In genomic region chr5:78553578-78553977, GRCh38 we compare ENCODE assay signal across 32 cellular contexts.
"Had no signal": no experiment of that assay in that cellular context is flagged by ENCODE, and none has a peak within 500 bp of the region (broad histone marks: within the 10 kb centered on the region; RNA-seq: fewer than 3 reads in every experiment).

No MANE protein-coding gene starts in this region.

- H3K27ac ChIP-seq: VCaP had no signal

- H3K27ac Mint-ChIP-seq: activated B cell treated with CpG ODN at 0.5 μM for 24 hours; activated CD4-positive, alpha-beta memory T cell treated with anti-CD3 and anti-CD28 coated beads for 36 hours; activated naive CD8-positive, alpha-beta T cell treated with anti-CD3 and anti-CD28 coated beads for 36 hours had no signal

- H3K36me3 Mint-ChIP-seq: activated CD4-positive, alpha-beta memory T cell treated with anti-CD3 and anti-CD28 coated beads for 36 hours; activated naive CD8-positive, alpha-beta T cell treated with anti-CD3 and anti-CD28 coated beads for 36 hours had no signal

- H3K27me3 Mint-ChIP-seq: activated B cell treated with CpG ODN at 0.5 μM for 24 hours had no signal

- H3K4me3 Mint-ChIP-seq: activated B cell treated with CpG ODN at 0.5 μM for 24 hours; activated CD4-positive, alpha-beta memory T cell treated with anti-CD3 and anti-CD28 coated beads for 36 hours; activated naive CD8-positive, alpha-beta T cell treated with anti-CD3 and anti-CD28 coated beads for 36 hours had no signal

- DNase-seq: activated B cell treated with CpG ODN at 0.5 μM for 24 hours; activated CD4-positive, alpha-beta memory T cell treated with anti-CD3 and anti-CD28 coated beads for 36 hours; activated CD4-positive, alpha-beta T cell treated with anti-CD3 and anti-CD28 coated beads for 4 hours; activated CD4-positive, alpha-beta T cell treated with anti-CD3 and anti-CD28 coated beads, Interleukin-2, amount 50 U/mL, for 1 hour; activated CD4-positive, CD25-positive, alpha-beta regulatory T cell treated with anti-CD3 and anti-CD28 coated beads, Interleukin-2, amount 50 U/mL, for 72 hours; activated CD8-positive, alpha-beta memory T cell treated with anti-CD3 and anti-CD28 coated beads, Interleukin-2, amount 50 U/mL, for 4 hours; activated effector memory CD4-positive, alpha-beta T cell treated with Interleukin-2 at 50 U/mL for 16 hours; activated naive CD4-positive, alpha-beta T cell; activated naive CD4-positive, alpha-beta T cell treated with anti-CD3 and anti-CD28 coated beads, Interleukin-2, amount 50 U/mL, for 16 hours; activated naive CD8-positive, alpha-beta T cell treated with anti-CD3 and anti-CD28 coated beads for 36 hours; activated T-cell treated with anti-CD3 and anti-CD28 coated beads, Interleukin-2, amount 50 U/mL, for 48 hours; amniotic stem cell; aorta; brain microvascular endothelial cell; Karpas-422; KBM-7; NCI-H1048; NCI-H1105 treated with DMSO at 0.1 percent for 48 hours; NCI-H1436; NCI-H1694; NCI-H2029; NCI-H345; NCI-H510A; NCI-H526; NCI-H748 treated with DMSO at 0.1 percent for 48 hours; NK-92 treated with Interleukin-12 subunit alpha and Interleukin-12 subunit beta, amount 100 ng/mL, for 24 hours; Right ventricle myocardium superior; SW 1271; T-helper 1 cell; T-helper 9 cell had no signal

- H3K9me3 Mint-ChIP-seq: activated B cell treated with CpG ODN at 0.5 μM for 24 hours; activated CD4-positive, alpha-beta memory T cell treated with anti-CD3 and anti-CD28 coated beads for 36 hours; activated naive CD8-positive, alpha-beta T cell treated with anti-CD3 and anti-CD28 coated beads for 36 hours; IgD-negative memory B cell had no signal

- H3K27me3 ChIP-seq: brain microvascular endothelial cell had no signal

- H3K36me3 ChIP-seq: brain microvascular endothelial cell had no signal
